In genomic region chr4:1703880-1704279, GRCh38 we compare ENCODE assay signal across 19 cellular contexts.
"Had no signal": no experiment of that assay in that cellular context is flagged by ENCODE, and none has a peak within 500 bp of the region (broad histone marks: within the 10 kb centered on the region; RNA-seq: fewer than 3 reads in every experiment).

No MANE protein-coding gene starts in this region.

- H3K9me3 ChIP-seq: adrenal gland, body of pancreas, left lung, lower lobe of right lung, right atrium auricular region, suprapubic skin, tibial artery had no signal

- H3K4me3 ChIP-seq: adrenal gland, body of pancreas, left lung, lower lobe of right lung, neural progenitor cell, right atrium auricular region, suprapubic skin, tibial artery had no signal

- ATAC-seq: body of pancreas; left lung; lower lobe of right lung; naive thymus-derived CD8-positive, alpha-beta T cell had no signal

- H3K9me3 Mint-ChIP-seq: naive thymus-derived CD8-positive, alpha-beta T cell; neural progenitor cell; T-helper 1 cell treated with Interleukin-12 subunit alpha and Interleukin-12 subunit beta and Interleukin-4 antibody, amounts not matched to agents 30 μg/mL and 1 μg/mL, for 36 hours had no signal

- DNase-seq: activated CD4-positive, alpha-beta T cell treated with anti-CD3 and anti-CD28 coated beads, Interleukin-2, amount 50 U/mL, for 4 hours; activated CD4-positive, CD25-positive, alpha-beta regulatory T cell treated with anti-CD3 and anti-CD28 coated beads, Interleukin-2, amount 50 U/mL, for 72 hours; activated gamma-delta T cell; activated naive CD4-positive, alpha-beta T cell treated with anti-CD3 and anti-CD28 coated beads, Interleukin-2, amount 50 U/mL, for 16 hours; adrenal gland; body of pancreas; effector CD8-positive, alpha-beta T cell; left lung; mesenchymal stem cell; naive thymus-derived CD8-positive, alpha-beta T cell; stimulated activated CD4-positive, alpha-beta T cell treated with anti-CD3 and anti-CD28 coated beads, Interleukin-15, amount 100 ng/mL, for 24 hours; stimulated activated CD4-positive, alpha-beta T cell treated with anti-CD3 and anti-CD28 coated beads, Interleukin-2, amount 100 ng/mL, for 24 hours; stimulated activated naive CD4-positive, alpha-beta T cell; tibial artery had no signal

- H3K4me1 ChIP-seq: adrenal gland, neural progenitor cell, right atrium auricular region had no signal

- H3K27me3 ChIP-seq: adrenal gland, body of pancreas, left lung, neural progenitor cell, right atrium auricular region, suprapubic skin, tibial artery had no signal

- H3K4me3 Mint-ChIP-seq: naive thymus-derived CD8-positive, alpha-beta T cell; neural progenitor cell; T-helper 1 cell treated with Interleukin-12 subunit alpha and Interleukin-12 subunit beta and Interleukin-4 antibody, amounts not matched to agents 30 μg/mL and 1 μg/mL, for 36 hours had no signal

- H3K27ac ChIP-seq: adrenal gland, body of pancreas, left lung, lower lobe of right lung, neural progenitor cell, right atrium auricular region, suprapubic skin, tibial artery had no signal

- H3K27ac Mint-ChIP-seq: naive thymus-derived CD8-positive, alpha-beta T cell; neural progenitor cell; T-helper 1 cell treated with Interleukin-12 subunit alpha and Interleukin-12 subunit beta and Interleukin-4 antibody, amounts not matched to agents 30 μg/mL and 1 μg/mL, for 36 hours had no signal

- H3K27me3 Mint-ChIP-seq: naive thymus-derived CD8-positive, alpha-beta T cell had no signal
